In genomic region chr10:100004805-100005510, GRCh38 we compare ENCODE assay signal across 16 cellular contexts. TPM values are rescaled to one million over a fixed set of nuclear protein-coding genes. Genes with fewer than 3 reads are reported as not detected.
DNase-seq lines count a peak whose midpoint lies in the region; ATAC-seq, FAIRE-seq and TF ChIP-seq lines count a peak whose summit lies in the region.
"Had no signal": no experiment of that assay in that cellular context is flagged by ENCODE, and none has a peak within 500 bp of the region (broad histone marks: within the 10 kb centered on the region; RNA-seq: fewer than 3 reads in every experiment).

No MANE protein-coding gene starts in this region.

- H2AFZ ChIP-seq in Loucy (ENCODE audit: low read length), result no peak overlapping the region

- peaks cover 49% of the 10 kb centered on the region for H3K4me1 ChIP-seq in A549
- peaks cover 40% of the 10 kb centered on the region for H3K4me1 ChIP-seq in Loucy (ENCODE audit: insufficient read depth, low read length, poor library complexity, severe bottlenecking)
- H3K4me1 ChIP-seq in muscle layer of duodenum (ENCODE audit: control insufficient read depth in 1 of 2, insufficient read depth in 2 of 2, low read length in 2 of 2), result peaks cover 21 to 54% of the 10 kb centered on the region in 2 donors

- H4K20me1 ChIP-seq in Loucy (ENCODE audit: insufficient read depth, low read length, poor library complexity, severe bottlenecking), result no peaks in the 10 kb centered on the region

- H3K27me3 ChIP-seq in Loucy (ENCODE audit: insufficient read depth, low read length, poor library complexity, severe bottlenecking), result no peaks in the 10 kb centered on the region
- H3K27me3 ChIP-seq in muscle layer of duodenum (ENCODE audit: low read depth, low read length), result no peaks in the 10 kb centered on the region
- H3K27me3 ChIP-seq: upper lobe of right lung had no signal

- no peak for TF ChIP-seq CTCF in A549 (IDR thresholded peaks at IDR 0.05)
- no peak for TF ChIP-seq CTCF in Loucy (conservative IDR thresholded peaks at IDR 0.05; ENCODE audit: low read length)
- TF ChIP-seq CTCF in choroid plexus epithelial cell (conservative IDR thresholded peaks at IDR 0.05; ENCODE audit: low read depth, low read length), result no peak
- TF ChIP-seq CTCF in glutamatergic neuron (IDR thresholded peaks at IDR 0.05; ENCODE audit: partially characterized antibody, unreplicated experiment), result no peak

- H3K27ac ChIP-seq in A549 (peak overlapping the region; percentile 83 to 92), muscle layer of duodenum (ENCODE audit: low read length) (peak overlapping the region; percentile 83)
- H3K27ac ChIP-seq: HL-60, upper lobe of right lung had no signal

- POLR2A ChIA-PET in A549 (lab: Yijun Ruan, JAX), result interaction anchor here (1.5 to 1.7 kb wide), 2 partner anchors 74 to 77 kb away, joined by 4 to 6 read pairs; no protein-coding TSS in a partner anchor

- no peak for TF ChIP-seq EP300 in A549 (IDR thresholded peaks at IDR 0.05)

- no peaks in the 10 kb centered on the region for H3K9me3 Mint-ChIP-seq in glutamatergic neuron (ENCODE audit: unreplicated experiment)

- H3K9me3 ChIP-seq in A549 (no peaks in the 10 kb centered on the region), Loucy (ENCODE audit: insufficient read depth, low read depth, low read length) (no peaks in the 10 kb centered on the region), muscle layer of duodenum (ENCODE audit: control insufficient read depth in 1 of 2, low read length in 2 of 2) (no peaks in the 10 kb centered on the region)
- H3K9me3 ChIP-seq: upper lobe of right lung had no signal

- H3K79me2 ChIP-seq in Loucy (ENCODE audit: insufficient read depth, low read length), result peaks cover 48% of the 10 kb centered on the region

- CTCF ChIA-PET in A549 (lab: Yijun Ruan, JAX), result interaction anchor here (0.8 to 7.8 kb wide), 12 partner anchors 10 to 159 kb away, joined by 3 to 101 read pairs (median 4); no protein-coding TSS in a partner anchor

- no peak for TF ChIP-seq RAD21 in A549 (conservative IDR thresholded peaks at IDR 0.05 in 1 of 2, IDR thresholded peaks at IDR 0.05 in 1 of 2)

- no peak overlapping the region for H3K9ac ChIP-seq in Loucy (ENCODE audit: low read depth, low read length, poor library complexity, severe bottlenecking)

- no peaks in the 10 kb centered on the region for H3K9me2 ChIP-seq in Loucy (replicated peaks; ENCODE audit: low read depth, low read length)

- peaks cover 7% of the 10 kb centered on the region for H3K4me1 Mint-ChIP-seq in glutamatergic neuron (ENCODE audit: low read depth, unreplicated experiment)

- no peak for FAIRE-seq in A549 (lab: Jason Lieb, UNC)

- H3K4me3 Mint-ChIP-seq in glutamatergic neuron (ENCODE audit: unreplicated experiment), result no peak overlapping the region

- H3K36me3 Mint-ChIP-seq in glutamatergic neuron (ENCODE audit: unreplicated experiment), result no peaks in the 10 kb centered on the region

- ATAC-seq in A549, result no peak
- ATAC-seq in GM18870 (IDR thresholded peaks at IDR 0.05; ENCODE audit: unreplicated experiment), result no peak
- ATAC-seq: activated CD4-positive, CD25-positive, alpha-beta regulatory T cell treated with anti-CD3 and anti-CD28 coated beads, Interleukin-2, amount 50 U/mL, for 24 hours; upper lobe of right lung had no signal

- H3K36me3 ChIP-seq in Loucy (ENCODE audit: insufficient read depth, low read length) (no peaks in the 10 kb centered on the region), muscle layer of duodenum (ENCODE audit: control insufficient read depth in 1 of 2, insufficient read depth in 2 of 2, low read length in 2 of 2) (peaks cover 0 to 4% of the 10 kb centered on the region in 2 donors)
- H3K36me3 ChIP-seq: upper lobe of right lung had no signal

- 32% methylated on average over 3 of the region's 3 CpGs for WGBS in A549 (ENCODE audit: missing lambda C conversion rate)

- H3F3A ChIP-seq in Loucy (ENCODE audit: low read depth), result no peaks in the 10 kb centered on the region

- H3K4me3 ChIP-seq in A549, result peak overlapping the region; percentile 23
- H3K4me3 ChIP-seq in Loucy (ENCODE audit: low read length, poor library complexity, severe bottlenecking), result no peak overlapping the region
- H3K4me3 ChIP-seq in choroid plexus epithelial cell (ENCODE audit: low read depth, low read length), result no peak overlapping the region
- peak overlapping the region in 1 of 2 donors; percentile 7 for H3K4me3 ChIP-seq in muscle layer of duodenum (ENCODE audit: low read depth in 1 of 2, low read length in 2 of 2)
- H3K4me3 ChIP-seq: upper lobe of right lung had no signal

- no peak overlapping the region for H3K27ac Mint-ChIP-seq in glutamatergic neuron (ENCODE audit: unreplicated experiment)

- H3K4me2 ChIP-seq in A549 (peak overlapping the region; percentile 96), Loucy (ENCODE audit: low read depth, low read length, poor library complexity, severe bottlenecking) (peak overlapping the region; percentile 97)

- H3K27me3 Mint-ChIP-seq in glutamatergic neuron (ENCODE audit: unreplicated experiment), result no peaks in the 10 kb centered on the region

- no peak for TF ChIP-seq POLR2A in A549 (IDR thresholded peaks at IDR 0.05; ENCODE audit: low read length)

- DNase-seq in A549 (ENCODE audit: low read depth in 1 of 2, low spot score in 1 of 2) (no peak), choroid plexus epithelial cell (ENCODE audit: low read depth) (peak; percentile 64), glutamatergic neuron (no peak), NCI-H2227 treated with DMSO at 0.1 percent for 48 hours (lab: John Stamatoyannopoulos, UW) (no peak)
- DNase-seq in activated effector memory CD4-positive, alpha-beta T cell treated with Interleukin-2 at 50 U/mL for 16 hours, result no peak
- DNase-seq: anterior cingulate cortex; hippocampal formation; NCI-H2081 treated with DMSO at 0.1 percent for 48 hours; occipital lobe; stimulated activated CD4-positive, alpha-beta T cell treated with anti-CD3 and anti-CD28 coated beads, Interleukin-15, amount 100 ng/mL, for 24 hours; upper lobe of right lung had no signal

TF ChIP-seq in A549, 52 proteins besides CTCF, POLR2A, EP300 and RAD21:
- TF ChIP-seq MAFK (IDR thresholded peaks at IDR 0.05; ENCODE audit: partially characterized antibody), result peak; percentile 41
- no peak for TF ChIP-seq BHLHE40 (IDR thresholded peaks at IDR 0.05; ENCODE audit: low read depth, low read length)

RNA-seq across cellular contexts. Expression of gene DNMBP, which starts 4.8 kb away (rescaled TPM):
- polyA plus RNA-seq in A549 (2011; rRNA removed) (20.3 and 24.3 TPM in 2 replicates), A549 (2017; fragmentation: RNase III; extraction: RNeasy Plus Mini Kit Qiagen cat#74134 plus additional on column Dnase treatment) (12.6 to 15.3 TPM (median 13.7 TPM) in 3 replicates)
- 9.9 and 11.3 TPM in 2 replicates for polyA plus RNA-seq in A549 (2012; cell fraction: cytosol; rRNA removed)
- 19.1 and 24.9 TPM in 2 replicates for polyA plus RNA-seq in A549 (2012; cell fraction: nucleus; rRNA removed)
- 20.1 and 20.4 TPM in 2 replicates for polyA minus RNA-seq in A549 (2011; rRNA and poly(A)+ RNA removed)
- total RNA-seq in glutamatergic neuron (ENCODE audit: unreplicated experiment), result 9.5 TPM
